ENCODE assay signal across 10 cellular contexts in the genomic region with DNA sequence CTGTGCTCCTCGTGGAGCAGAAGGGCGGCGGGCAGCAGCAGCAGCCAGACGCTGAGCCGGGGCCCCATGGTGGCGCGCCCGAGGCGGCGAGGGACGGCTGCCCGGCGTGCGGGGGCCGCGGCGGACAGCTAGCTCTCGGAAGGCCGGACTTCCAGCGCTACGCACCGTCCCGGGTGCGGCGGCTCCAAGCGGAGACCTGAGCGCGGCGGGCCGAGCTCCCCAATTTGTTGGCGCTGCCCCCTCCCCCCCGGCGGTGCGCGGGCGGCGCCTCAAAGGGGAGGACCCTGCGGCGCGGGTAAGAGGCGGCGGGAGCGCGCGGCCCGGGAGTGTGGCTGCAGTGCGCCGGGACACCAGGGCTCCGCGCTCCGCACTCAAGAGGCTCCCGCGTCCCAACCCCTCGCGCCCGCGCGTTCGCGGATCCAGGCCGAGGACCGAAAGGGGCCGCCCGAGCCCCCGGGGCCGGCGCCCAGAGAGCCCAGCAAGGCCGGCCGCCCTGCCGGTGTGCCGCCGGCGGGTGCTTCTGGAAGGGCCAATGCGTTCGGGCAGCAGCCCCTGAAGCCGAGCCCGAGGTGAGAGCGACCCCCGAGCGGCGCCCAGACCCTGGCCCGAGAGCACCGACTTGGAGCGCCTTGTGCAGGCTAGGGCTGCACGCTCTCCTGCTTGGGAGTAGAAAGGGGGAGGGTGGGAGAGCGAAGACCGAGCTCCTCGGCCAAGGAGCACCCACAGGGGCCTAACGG. TPM values are rescaled to one million over a fixed set of nuclear protein-coding genes. Genes with fewer than 3 reads are reported as not detected.
DNase-seq lines count a peak whose midpoint lies in the region; ATAC-seq and FAIRE-seq lines count a peak whose summit lies in the region.
"Had no signal": no experiment of that assay in that cellular context is flagged by ENCODE, and none has a peak within 500 bp of the region (broad histone marks: within the 10 kb centered on the region; RNA-seq: fewer than 3 reads in every experiment).

A gene (minus strand): TSS at position 198 of the 737 bp plus-strand sequence. CDS start 130 bp downstream, at position 68.
A gene (plus strand): TSS at position 325 of the 737 bp plus-strand sequence. CDS start 620 bp downstream, outside the sequence.

- H3K4me3 ChIP-seq in ectodermal cell (ENCODE audit: insufficient read depth, low read depth, low read length) (peak within 1 kb of the TSS; percentile 78), mesendoderm (ENCODE audit: low read length) (peak within 1 kb of the TSS; percentile 63)

- ATAC-seq in activated CD8-positive, alpha-beta memory T cell treated with anti-CD3 and anti-CD28 coated beads, Interleukin-2, amount 10 ng/mL, durations not matched to agents 7 days and 5 days, result no peak

- no peak within 1 kb of the TSS for H3K27ac Mint-ChIP-seq in activated CD8-positive, alpha-beta memory T cell treated with anti-CD3 and anti-CD28 coated beads, Interleukin-2, amount 10 ng/mL, durations not matched to agents 7 days and 5 days

- FAIRE-seq in urothelium cell line (lab: Jason Lieb, UNC), result no peak
- FAIRE-seq: G401.6 had no signal

- peak within 1 kb of the TSS; percentile 96 for H3K18ac ChIP-seq in mesendoderm (ENCODE audit: low read length)

- DNase-seq in activated CD8-positive, alpha-beta memory T cell treated with anti-CD3 and anti-CD28 coated beads for 24 hours, result peak; percentile 48
- no peak for DNase-seq in activated CD8-positive, alpha-beta memory T cell treated with anti-CD3 and anti-CD28 coated beads, Interleukin-2, amount 10 ng/mL, durations not matched to agents 7 days and 5 days
- DNase-seq in mesendoderm (peak; percentile 79), urothelium cell line (ENCODE audit: low spot score) (peak; percentile 64), NK-92 (lab: John Stamatoyannopoulos, UW; ENCODE audit: unreplicated experiment) (no peak), DMS114 treated with DMSO at 0.1 percent for 48 hours (lab: John Stamatoyannopoulos, UW; ENCODE audit: unreplicated experiment) (no peak)
- no peak for DNase-seq in stimulated activated CD4-positive, alpha-beta T cell treated with anti-CD3 and anti-CD28 coated beads, Interleukin-4, amount 100 ng/mL, for 24 hours

- H2AK5ac ChIP-seq in mesendoderm (ENCODE audit: low read length), result no peak within 1 kb of the TSS

- H2BK120ac ChIP-seq in mesendoderm (ENCODE audit: low read depth, low read length), result peak within 1 kb of the TSS; percentile 14

- H3K36me3 ChIP-seq in ectodermal cell (ENCODE audit: control insufficient read depth, insufficient read depth, low read length) (peaks cover 5% of the 10 kb centered on the region), mesendoderm (ENCODE audit: control insufficient read depth, insufficient read depth, low read length) (no peaks in the 10 kb centered on the region)

- H3K56ac ChIP-seq in mesendoderm (ENCODE audit: low read length), result peak within 1 kb of the TSS; percentile 93

- CTCF ChIA-PET in activated CD8-positive, alpha-beta memory T cell treated with anti-CD3 and anti-CD28 coated beads, Interleukin-2, amount 10 ng/mL, durations not matched to agents 7 days and 5 days (lab: Charles Lee), result no interaction called here

- H3K36me3 Mint-ChIP-seq in activated CD8-positive, alpha-beta memory T cell treated with anti-CD3 and anti-CD28 coated beads, Interleukin-2, amount 10 ng/mL, durations not matched to agents 7 days and 5 days, result no peaks in the 10 kb centered on the region

- peak within 1 kb of the TSS; percentile 81 for H3K9ac ChIP-seq in mesendoderm (ENCODE audit: low read length)

- peak within 1 kb of the TSS; percentile 77 for H3K4me2 ChIP-seq in mesendoderm (ENCODE audit: low read length)

- H3K4me3 Mint-ChIP-seq in activated CD8-positive, alpha-beta memory T cell treated with anti-CD3 and anti-CD28 coated beads, Interleukin-2, amount 10 ng/mL, durations not matched to agents 7 days and 5 days, result no peak within 1 kb of the TSS

- peaks cover 15% of the 10 kb centered on the region for H3K79me2 ChIP-seq in mesendoderm (ENCODE audit: control insufficient read depth, insufficient read depth, low read length)

- WGBS in ectodermal cell, 2 experiments, result 0 to 1% methylated on average over 89 of the region's 89 CpGs
- WGBS in mesendoderm (ENCODE audit: extremely low coverage, insufficient coverage, low lambda C conversion rate), result no CpG with 5 or more reads among the region's 89 CpGs

- no peaks in the 10 kb centered on the region for H3K9me3 Mint-ChIP-seq in activated CD8-positive, alpha-beta memory T cell treated with anti-CD3 and anti-CD28 coated beads, Interleukin-2, amount 10 ng/mL, durations not matched to agents 7 days and 5 days (ENCODE audit: low read depth)

- peaks cover 3% of the 10 kb centered on the region for H3K4me1 Mint-ChIP-seq in activated CD8-positive, alpha-beta memory T cell treated with anti-CD3 and anti-CD28 coated beads, Interleukin-2, amount 10 ng/mL, durations not matched to agents 7 days and 5 days

- H4K5ac ChIP-seq in mesendoderm (ENCODE audit: low read length), result no peak within 1 kb of the TSS

- H3K9me3 ChIP-seq in ectodermal cell (ENCODE audit: control insufficient read depth, low read length), result no peaks in the 10 kb centered on the region

- peak within 1 kb of the TSS; percentile 87 for H3K4ac ChIP-seq in mesendoderm (ENCODE audit: low read depth, low read length)

- H3K23ac ChIP-seq in mesendoderm (ENCODE audit: low read length), result peak within 1 kb of the TSS; percentile 69

- no peak within 1 kb of the TSS for H2BK15ac ChIP-seq in mesendoderm (replicated peaks; ENCODE audit: low read depth)

- H3K4me1 ChIP-seq in ectodermal cell (ENCODE audit: control insufficient read depth, insufficient read depth, low read length) (peaks cover 22% of the 10 kb centered on the region), mesendoderm (ENCODE audit: control insufficient read depth, low read depth, low read length) (peaks cover 3% of the 10 kb centered on the region)

- peaks cover 12% of the 10 kb centered on the region for H3K79me1 ChIP-seq in mesendoderm (ENCODE audit: low read length)

- no peak within 1 kb of the TSS for H4K8ac ChIP-seq in mesendoderm (ENCODE audit: low read depth, low read length)

- peak within 1 kb of the TSS; percentile 68 for H3K27ac ChIP-seq in ectodermal cell (ENCODE audit: insufficient read depth, low read depth, low read length, poor library complexity, severe bottlenecking)
- peak within 1 kb of the TSS; percentile 29 for H3K27ac ChIP-seq in mesendoderm (ENCODE audit: low read depth, low read length)

- H2BK5ac ChIP-seq in mesendoderm (ENCODE audit: low read length), result peak within 1 kb of the TSS; percentile 35

- H3K27me3 ChIP-seq in ectodermal cell (ENCODE audit: control insufficient read depth, insufficient read depth, low read length, poor library complexity, severe bottlenecking), result peaks cover 8% of the 10 kb centered on the region
- H3K27me3 ChIP-seq in mesendoderm (ENCODE audit: insufficient read depth, low read length, poor library complexity), result no peaks in the 10 kb centered on the region

- peaks cover 78% of the 10 kb centered on the region for H3K27me3 Mint-ChIP-seq in activated CD8-positive, alpha-beta memory T cell treated with anti-CD3 and anti-CD28 coated beads, Interleukin-2, amount 10 ng/mL, durations not matched to agents 7 days and 5 days

RNA-seq across cellular contexts. Expression of the first gene that starts in this region (rescaled TPM):
- total RNA-seq in activated CD8-positive, alpha-beta memory T cell treated with anti-CD3 and anti-CD28 coated beads, Interleukin-2, amount 10 ng/mL, durations not matched to agents 7 days and 5 days, result not detected
- 102 TPM for polyA plus RNA-seq in ectodermal cell (2013, experiment 1 of 4)
- polyA plus RNA-seq in ectodermal cell (2013, experiment 2 of 4), result 103 TPM
- 89.1 TPM for polyA plus RNA-seq in ectodermal cell (2013, experiment 3 of 4)
- 97.5 TPM for polyA plus RNA-seq in ectodermal cell (2013, experiment 4 of 4)
- 28.0 TPM for polyA plus RNA-seq in mesendoderm (2013, experiment 1 of 2)
- polyA plus RNA-seq in mesendoderm (2013, experiment 2 of 2), result 29.2 TPM
- total RNA-seq: T-helper 2 cell treated with Interferon-gamma antibody and Interleukin-4, amounts not matched to agents 100 ng/mL and 5 ng/mL, for 36 hours had no signal

RNA-seq across cellular contexts. Expression of the second gene that starts in this region (rescaled TPM):
- not detected for total RNA-seq in activated CD8-positive, alpha-beta memory T cell treated with anti-CD3 and anti-CD28 coated beads, Interleukin-2, amount 10 ng/mL, durations not matched to agents 7 days and 5 days
- polyA plus RNA-seq in ectodermal cell (2013, experiment 1 of 4), result 127 TPM
- 125 TPM for polyA plus RNA-seq in ectodermal cell (2013, experiment 2 of 4)
- 124 TPM for polyA plus RNA-seq in ectodermal cell (2013, experiment 3 of 4)
- 132 TPM for polyA plus RNA-seq in ectodermal cell (2013, experiment 4 of 4)
- polyA plus RNA-seq in mesendoderm (2013, experiment 1 of 2), result 32.1 TPM
- polyA plus RNA-seq in mesendoderm (2013, experiment 2 of 2), result 31.1 TPM
- total RNA-seq: T-helper 2 cell treated with Interferon-gamma antibody and Interleukin-4, amounts not matched to agents 100 ng/mL and 5 ng/mL, for 36 hours had no signal

Comparison
In these comparisons a context has a peak if more than half of its experiments do, and no peak if none do; other contexts are left out.
1. DNase-seq: peak in activated CD8-positive, alpha-beta memory T cell treated with anti-CD3 and anti-CD28 coated beads for 24 hours (single experiment), mesendoderm (single experiment) and urothelium cell line (single experiment); none in activated CD8-positive, alpha-beta memory T cell treated with anti-CD3 and anti-CD28 coated beads, Interleukin-2, amount 10 ng/mL, durations not matched to agents 7 days and 5 days (single experiment), stimulated activated CD4-positive, alpha-beta T cell treated with anti-CD3 and anti-CD28 coated beads, Interleukin-4, amount 100 ng/mL, for 24 hours (single experiment), NK-92 (single experiment) and DMS114 treated with DMSO at 0.1 percent for 48 hours (single experiment).